In the genomic region with DNA sequence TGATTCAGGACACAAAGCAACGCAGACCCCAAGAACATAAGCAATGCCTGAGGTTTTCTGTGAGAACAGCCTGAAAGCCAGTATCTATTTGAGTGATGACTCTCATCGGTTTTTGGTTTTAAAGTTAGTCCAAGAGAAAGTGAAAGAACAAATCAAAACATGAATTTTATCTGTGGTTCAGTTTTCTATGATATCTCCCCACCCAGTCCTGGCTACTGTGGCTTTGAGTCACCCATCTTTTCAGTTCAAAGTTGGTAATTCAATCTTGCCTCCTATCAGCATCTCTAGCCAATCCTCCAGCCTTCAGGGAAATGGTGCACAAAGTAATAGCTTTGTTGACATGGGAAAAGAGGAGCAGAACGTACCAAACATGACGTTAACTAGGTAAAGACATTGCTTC, we compare ENCODE assay signal across 16 cellular contexts. TPM values are rescaled to one million over a fixed set of nuclear protein-coding genes. Genes with fewer than 3 reads are reported as not detected.
A peak's percentile ranks its signal among the peaks of the same experiment; 100 is the strongest.
DNase-seq lines count a peak whose midpoint lies in the region; ATAC-seq and TF ChIP-seq lines count a peak whose summit lies in the region.
"Had no signal": no experiment of that assay in that cellular context is flagged by ENCODE, and none has a peak within 500 bp of the region (broad histone marks: within the 10 kb centered on the region; RNA-seq: fewer than 3 reads in every experiment).

No MANE protein-coding gene starts in this region.

- peak; percentile 17 for DNase-seq in activated CD8-positive, alpha-beta T cell treated with anti-CD3 and anti-CD28 coated beads for 36 hours
- DNase-seq in activated CD8-positive, alpha-beta T cell treated with anti-CD3 and anti-CD28 coated beads, Interleukin-2, amount 10 ng/mL, durations not matched to agents 7 days and 5 days = no peak
- DNase-seq in sciatic nerve (ENCODE audit: low spot score) (no peak), SK-N-DZ (ENCODE audit: low spot score) (no peak), HT-29 (ENCODE audit: low spot score) (no peak), hypothalamus (lab: John Stamatoyannopoulos, UW) (no peak)
- DNase-seq: activated effector memory CD4-positive, alpha-beta T cell treated with Interleukin-2 at 50 U/mL for 16 hours; cerebellar nuclear complex; DND-41; NCI-H446; retina; testis had no signal

- POLR2A ChIA-PET in activated CD8-positive, alpha-beta T cell treated with anti-CD3 and anti-CD28 coated beads for 36 hours (lab: Charles Lee) = no interaction called here
- POLR2A ChIA-PET in activated CD8-positive, alpha-beta T cell treated with anti-CD3 and anti-CD28 coated beads, Interleukin-2, amount 10 ng/mL, durations not matched to agents 7 days and 5 days (lab: Charles Lee) = no interaction called here

- CTCF ChIA-PET in activated CD8-positive, alpha-beta T cell treated with anti-CD3 and anti-CD28 coated beads for 36 hours (lab: Charles Lee) = interaction anchor here (1.3 kb wide), 1 partner anchor 241 kb away, joined by 3 read pairs; no protein-coding TSS in a partner anchor
- CTCF ChIA-PET in activated CD8-positive, alpha-beta T cell treated with anti-CD3 and anti-CD28 coated beads, Interleukin-2, amount 10 ng/mL, durations not matched to agents 7 days and 5 days (lab: Charles Lee) = interaction anchor here (0.7 kb wide), 1 partner anchor 240 kb away, joined by 3 read pairs; no protein-coding TSS in a partner anchor

- H3K27ac Mint-ChIP-seq in activated CD8-positive, alpha-beta T cell treated with anti-CD3 and anti-CD28 coated beads for 36 hours = no peak overlapping the region
- H3K27ac Mint-ChIP-seq in activated CD8-positive, alpha-beta T cell treated with anti-CD3 and anti-CD28 coated beads, Interleukin-2, amount 10 ng/mL, durations not matched to agents 7 days and 5 days = no peak overlapping the region

- peak; percentile 72 for ATAC-seq in activated CD8-positive, alpha-beta T cell treated with anti-CD3 and anti-CD28 coated beads for 36 hours
- ATAC-seq in activated CD8-positive, alpha-beta T cell treated with anti-CD3 and anti-CD28 coated beads, Interleukin-2, amount 10 ng/mL, durations not matched to agents 7 days and 5 days = no peak
- peak; percentile 82 for ATAC-seq in GM21529 (IDR thresholded peaks at IDR 0.05; ENCODE audit: unreplicated experiment)
- peak; percentile 91 for ATAC-seq in HG03432 (IDR thresholded peaks at IDR 0.05; ENCODE audit: unreplicated experiment)
- ATAC-seq in sciatic nerve = peak; percentile 73

- H3K4me3 Mint-ChIP-seq in activated CD8-positive, alpha-beta T cell treated with anti-CD3 and anti-CD28 coated beads for 36 hours = no peak overlapping the region
- no peak overlapping the region for H3K4me3 Mint-ChIP-seq in activated CD8-positive, alpha-beta T cell treated with anti-CD3 and anti-CD28 coated beads, Interleukin-2, amount 10 ng/mL, durations not matched to agents 7 days and 5 days

- no peak for TF ChIP-seq CTCF in activated CD8-positive, alpha-beta T cell treated with anti-CD3 and anti-CD28 coated beads for 36 hours (IDR thresholded peaks at IDR 0.05)

- no peaks in the 10 kb centered on the region for H3K9me3 Mint-ChIP-seq in activated CD8-positive, alpha-beta T cell treated with anti-CD3 and anti-CD28 coated beads for 36 hours
- H3K9me3 Mint-ChIP-seq in activated CD8-positive, alpha-beta T cell treated with anti-CD3 and anti-CD28 coated beads, Interleukin-2, amount 10 ng/mL, durations not matched to agents 7 days and 5 days (ENCODE audit: insufficient read depth) = no peaks in the 10 kb centered on the region

- no peaks in the 10 kb centered on the region for H3K36me3 Mint-ChIP-seq in activated CD8-positive, alpha-beta T cell treated with anti-CD3 and anti-CD28 coated beads for 36 hours (ENCODE audit: low read depth)
- H3K36me3 Mint-ChIP-seq in activated CD8-positive, alpha-beta T cell treated with anti-CD3 and anti-CD28 coated beads, Interleukin-2, amount 10 ng/mL, durations not matched to agents 7 days and 5 days (ENCODE audit: low read depth) = no peaks in the 10 kb centered on the region

- peaks cover 5% of the 10 kb centered on the region for H3K27me3 Mint-ChIP-seq in activated CD8-positive, alpha-beta T cell treated with anti-CD3 and anti-CD28 coated beads for 36 hours
- peaks cover 7% of the 10 kb centered on the region for H3K27me3 Mint-ChIP-seq in activated CD8-positive, alpha-beta T cell treated with anti-CD3 and anti-CD28 coated beads, Interleukin-2, amount 10 ng/mL, durations not matched to agents 7 days and 5 days (ENCODE audit: low read depth)

- intact Hi-C loops in activated CD8-positive, alpha-beta T cell treated with anti-CD3 and anti-CD28 coated beads for 36 hours (cut with micrococcal nuclease) = no loop called here
- intact Hi-C loops in sciatic nerve (cut with DNase I) = no loop called here

- peaks cover 10% of the 10 kb centered on the region for H3K4me1 Mint-ChIP-seq in activated CD8-positive, alpha-beta T cell treated with anti-CD3 and anti-CD28 coated beads for 36 hours (ENCODE audit: low read depth)
- peaks cover 12% of the 10 kb centered on the region for H3K4me1 Mint-ChIP-seq in activated CD8-positive, alpha-beta T cell treated with anti-CD3 and anti-CD28 coated beads, Interleukin-2, amount 10 ng/mL, durations not matched to agents 7 days and 5 days (ENCODE audit: low read depth)

RNA-seq across cellular contexts. Expression of a gene that starts 40.5 kb away (rescaled TPM):
- not detected for total RNA-seq in activated CD8-positive, alpha-beta T cell treated with anti-CD3 and anti-CD28 coated beads for 36 hours
- total RNA-seq in activated CD8-positive, alpha-beta T cell treated with anti-CD3 and anti-CD28 coated beads, Interleukin-2, amount 10 ng/mL, durations not matched to agents 7 days and 5 days = not detected
- total RNA-seq in sciatic nerve = not detected
- polyA plus RNA-seq in SK-N-DZ (2014; cell fraction: cytosol; rRNA removed) = not detected in 2 replicates
- not detected in 2 replicates for polyA plus RNA-seq in SK-N-DZ (2014; cell fraction: nucleus; rRNA removed)
- total RNA-seq in HT-29 (2014; rRNA removed; shearing (Covaris generic)) = not detected in 2 replicates
- total RNA-seq: mucosa of gallbladder had no signal
- polyA plus RNA-seq: AG04450 had no signal
